Comparison of ENCODE assay signal across 1 cellular context in genomic region chr10:76031769-76032441, GRCh38.
TF ChIP-seq lines count a peak whose summit lies in the region.

No MANE protein-coding gene starts in this region.

TF ChIP-seq in HepG2, 621 proteins besides CTCF, POLR2A, EP300 and RAD21 (continued from another document and continues in another):
- TF ChIP-seq HIC2 (CRISPR knock-in tag; IDR thresholded peaks at IDR 0.05; ENCODE audit: low read depth): no peak
- no peak for TF ChIP-seq RBM22 (optimal IDR thresholded peaks at IDR 0.05; ENCODE audit: low read length)
- TF ChIP-seq TRIM24 (CRISPR knock-in tag; IDR thresholded peaks at IDR 0.05): no peak
- no peak for TF ChIP-seq PRMT3 (CRISPR knock-in tag; IDR thresholded peaks at IDR 0.05; ENCODE audit: borderline replicate concordance, low read depth)
- TF ChIP-seq ZNF296 (CRISPR knock-in tag; conservative IDR thresholded peaks at IDR 0.05): no peak
- no peak for TF ChIP-seq NFYB (CRISPR knock-in tag; IDR thresholded peaks at IDR 0.05)
- TF ChIP-seq ZSCAN21 (CRISPR knock-in tag; IDR thresholded peaks at IDR 0.05; ENCODE audit: borderline replicate concordance): no peak
- TF ChIP-seq POLR2G (IDR thresholded peaks at IDR 0.05; ENCODE audit: low read depth, low read length): peak; percentile 51; the same call in 1 of the 2 replicates
- no peak for TF ChIP-seq RAD51 (IDR thresholded peaks at IDR 0.05; ENCODE audit: borderline replicate concordance)
- TF ChIP-seq HOXA3 (CRISPR knock-in tag; IDR thresholded peaks at IDR 0.05): no peak
- TF ChIP-seq TMF1 (CRISPR knock-in tag; IDR thresholded peaks at IDR 0.05; ENCODE audit: low read depth): no peak; the same call in 1 of the 2 replicates
- TF ChIP-seq FOXK2 (IDR thresholded peaks at IDR 0.05): no peak
- no peak for TF ChIP-seq ZNF891 (CRISPR knock-in tag; IDR thresholded peaks at IDR 0.05)
- no peak for TF ChIP-seq MEIS2 (CRISPR knock-in tag; IDR thresholded peaks at IDR 0.05)
- TF ChIP-seq SMAD9 (CRISPR knock-in tag; IDR thresholded peaks at IDR 0.05): no peak
- TF ChIP-seq ZNF879 (CRISPR knock-in tag; IDR thresholded peaks at IDR 0.05): no peak
- no peak for TF ChIP-seq SOX13 (IDR thresholded peaks at IDR 0.05)
- TF ChIP-seq SOX13 (CRISPR knock-in tag; conservative IDR thresholded peaks at IDR 0.05 in 1 of 2, IDR thresholded peaks at IDR 0.05 in 1 of 2): no peak
- 0 out of 2 replicates have a peak, but pooled peaks have one; percentile 26 for TF ChIP-seq ZFY (CRISPR knock-in tag; IDR thresholded peaks at IDR 0.05)
- TF ChIP-seq HDAC2 (CRISPR knock-in tag; IDR thresholded peaks at IDR 0.05): no peak
- TF ChIP-seq ZNF569 (CRISPR knock-in tag; IDR thresholded peaks at IDR 0.05; ENCODE audit: borderline replicate concordance): no peak
- no peak for TF ChIP-seq ZNF558 (CRISPR knock-in tag; IDR thresholded peaks at IDR 0.05; ENCODE audit: borderline replicate concordance)
- no peak for TF ChIP-seq ZNF282 (IDR thresholded peaks at IDR 0.05; ENCODE audit: partially characterized antibody)
- TF ChIP-seq HMGA1 (CRISPR knock-in tag; conservative IDR thresholded peaks at IDR 0.05): no peak
- no peak for TF ChIP-seq ZFP62 (CRISPR knock-in tag; IDR thresholded peaks at IDR 0.05)
- no peak for TF ChIP-seq ZNF20 (CRISPR knock-in tag; IDR thresholded peaks at IDR 0.05)
- TF ChIP-seq AKAP8 (CRISPR knock-in tag; IDR thresholded peaks at IDR 0.05): peak; percentile 54; the same call in 1 of the 2 replicates
- no peak for TF ChIP-seq SCMH1 (CRISPR knock-in tag; IDR thresholded peaks at IDR 0.05; ENCODE audit: borderline replicate concordance)
- no peak for TF ChIP-seq ZNF430 (CRISPR knock-in tag; IDR thresholded peaks at IDR 0.05)
- 0 out of 2 replicates have a peak, but pooled peaks have one; percentile 14 for TF ChIP-seq TBX2 (CRISPR knock-in tag; IDR thresholded peaks at IDR 0.05; ENCODE audit: borderline replicate concordance)
- TF ChIP-seq NONO (IDR thresholded peaks at IDR 0.05): no peak
- 0 out of 2 replicates have a peak, but pooled peaks have one; percentile 8 for TF ChIP-seq NONO (CRISPR knock-in tag; conservative IDR thresholded peaks at IDR 0.05)
- no peak for TF ChIP-seq ZNF652 (CRISPR knock-in tag; IDR thresholded peaks at IDR 0.05; ENCODE audit: borderline replicate concordance, low read depth)
- no peak for TF ChIP-seq HBP1 (CRISPR knock-in tag; IDR thresholded peaks at IDR 0.05; ENCODE audit: low read depth)
- no peak for TF ChIP-seq ZNF33A (CRISPR knock-in tag; IDR thresholded peaks at IDR 0.05; ENCODE audit: borderline replicate concordance)
- no peak for TF ChIP-seq ZSCAN5A (CRISPR knock-in tag; IDR thresholded peaks at IDR 0.05; ENCODE audit: borderline replicate concordance)
- no peak for TF ChIP-seq REL (CRISPR knock-in tag; conservative IDR thresholded peaks at IDR 0.05)
- no peak for TF ChIP-seq ZNF441 (CRISPR knock-in tag; IDR thresholded peaks at IDR 0.05; ENCODE audit: borderline replicate concordance)
- TF ChIP-seq ZNF460 (CRISPR knock-in tag; IDR thresholded peaks at IDR 0.05; ENCODE audit: borderline replicate concordance): no peak
- TF ChIP-seq ZNF782 (CRISPR knock-in tag; IDR thresholded peaks at IDR 0.05; ENCODE audit: borderline replicate concordance): no peak
- TF ChIP-seq REPIN1 (CRISPR knock-in tag; IDR thresholded peaks at IDR 0.05; ENCODE audit: borderline replicate concordance, low read depth): no peak
- TF ChIP-seq POLR2AphosphoS5 (IDR thresholded peaks at IDR 0.05; ENCODE audit: low read depth, low read length): peak; percentile 32
- peak; percentile 27 for TF ChIP-seq HNRNPLL (IDR thresholded peaks at IDR 0.05; ENCODE audit: low read depth, low read length, poor library complexity, severe bottlenecking)
- no peak for TF ChIP-seq ZNF331 (CRISPR knock-in tag; IDR thresholded peaks at IDR 0.05)
- no peak for TF ChIP-seq HOXA7 (CRISPR knock-in tag; IDR thresholded peaks at IDR 0.05)
- peak; percentile 57 for TF ChIP-seq TAF15 (IDR thresholded peaks at IDR 0.05; ENCODE audit: low read depth, low read length, poor library complexity, severe bottlenecking)
- TF ChIP-seq MEIS1 (CRISPR knock-in tag; IDR thresholded peaks at IDR 0.05; ENCODE audit: borderline replicate concordance): no peak
- no peak for TF ChIP-seq ZNF512 (CRISPR knock-in tag; IDR thresholded peaks at IDR 0.05)
- no peak for TF ChIP-seq FOXO1 (CRISPR knock-in tag; IDR thresholded peaks at IDR 0.05)
- no peak for TF ChIP-seq MAFF (IDR thresholded peaks at IDR 0.05; ENCODE audit: low read depth, low read length)
- no peak for TF ChIP-seq ZNF766 (CRISPR knock-in tag; IDR thresholded peaks at IDR 0.05; ENCODE audit: borderline replicate concordance)
- no peak for TF ChIP-seq RELA (CRISPR knock-in tag; IDR thresholded peaks at IDR 0.05)
- no peak for TF ChIP-seq U2AF2 (IDR thresholded peaks at IDR 0.05; ENCODE audit: low read depth, low read length)
- no peak for TF ChIP-seq ATF1 (CRISPR knock-in tag; IDR thresholded peaks at IDR 0.05)
- no peak for TF ChIP-seq KLF16 (CRISPR knock-in tag; IDR thresholded peaks at IDR 0.05)
- TF ChIP-seq DRAP1 (CRISPR knock-in tag; IDR thresholded peaks at IDR 0.05): no peak; the same call in 1 of the 2 replicates
- no peak for TF ChIP-seq MXD4 (CRISPR knock-in tag; IDR thresholded peaks at IDR 0.05)
- peak; percentile 97 for TF ChIP-seq AGO2 (optimal IDR thresholded peaks at IDR 0.05; ENCODE audit: low read depth, low read length)
- TF ChIP-seq ZSCAN25 (CRISPR knock-in tag; IDR thresholded peaks at IDR 0.05): no peak
- TF ChIP-seq ETV6 (CRISPR knock-in tag; conservative IDR thresholded peaks at IDR 0.05): no peak
- no peak for TF ChIP-seq ZNF276 (CRISPR knock-in tag; IDR thresholded peaks at IDR 0.05; ENCODE audit: low read depth)
- no peak for TF ChIP-seq STAT5B (CRISPR knock-in tag; IDR thresholded peaks at IDR 0.05)
- no peak for TF ChIP-seq GZF1 (CRISPR knock-in tag; IDR thresholded peaks at IDR 0.05)
- no peak for TF ChIP-seq PBX3 (CRISPR knock-in tag; IDR thresholded peaks at IDR 0.05; ENCODE audit: borderline replicate concordance)
- TF ChIP-seq PLSCR1 (CRISPR knock-in tag; IDR thresholded peaks at IDR 0.05; ENCODE audit: borderline replicate concordance): no peak
